In genomic region chr3:133905376-133905775, GRCh38 we compare ENCODE assay signal across 1 cellular context.
TF ChIP-seq lines count a peak whose summit lies in the region.

No MANE protein-coding gene starts in this region.

TF ChIP-seq in HepG2, 621 proteins besides CTCF, POLR2A, EP300 and RAD21:
- peak; percentile 46; the same call in 1 of the 2 replicates for TF ChIP-seq RFX1 (IDR thresholded peaks at IDR 0.05)
- TF ChIP-seq E2F1 (CRISPR knock-in tag; IDR thresholded peaks at IDR 0.05): no peak
- TF ChIP-seq ZBTB33 (CRISPR knock-in tag; IDR thresholded peaks at IDR 0.05): no peak
